In genomic region chr20:17659801-17660200, GRCh38 we compare ENCODE assay signal across 1 cellular context.
TF ChIP-seq lines count a peak whose summit lies in the region.

No MANE protein-coding gene starts in this region.

TF ChIP-seq in GM23338, 12 proteins besides CTCF, POLR2A, EP300 and RAD21 (continued from another document):
- no peak for TF ChIP-seq ZNF462 (CRISPR knock-in tag; IDR thresholded peaks at IDR 0.05)
- no peak for TF ChIP-seq CREB1 (CRISPR knock-in tag; IDR thresholded peaks at IDR 0.05; ENCODE audit: low read depth)
- TF ChIP-seq ZNF331 (CRISPR knock-in tag; IDR thresholded peaks at IDR 0.05; ENCODE audit: low read depth) = no peak
- no peak for TF ChIP-seq STAT1 (IDR thresholded peaks at IDR 0.05; ENCODE audit: unreplicated experiment)
